In the genomic region with DNA sequence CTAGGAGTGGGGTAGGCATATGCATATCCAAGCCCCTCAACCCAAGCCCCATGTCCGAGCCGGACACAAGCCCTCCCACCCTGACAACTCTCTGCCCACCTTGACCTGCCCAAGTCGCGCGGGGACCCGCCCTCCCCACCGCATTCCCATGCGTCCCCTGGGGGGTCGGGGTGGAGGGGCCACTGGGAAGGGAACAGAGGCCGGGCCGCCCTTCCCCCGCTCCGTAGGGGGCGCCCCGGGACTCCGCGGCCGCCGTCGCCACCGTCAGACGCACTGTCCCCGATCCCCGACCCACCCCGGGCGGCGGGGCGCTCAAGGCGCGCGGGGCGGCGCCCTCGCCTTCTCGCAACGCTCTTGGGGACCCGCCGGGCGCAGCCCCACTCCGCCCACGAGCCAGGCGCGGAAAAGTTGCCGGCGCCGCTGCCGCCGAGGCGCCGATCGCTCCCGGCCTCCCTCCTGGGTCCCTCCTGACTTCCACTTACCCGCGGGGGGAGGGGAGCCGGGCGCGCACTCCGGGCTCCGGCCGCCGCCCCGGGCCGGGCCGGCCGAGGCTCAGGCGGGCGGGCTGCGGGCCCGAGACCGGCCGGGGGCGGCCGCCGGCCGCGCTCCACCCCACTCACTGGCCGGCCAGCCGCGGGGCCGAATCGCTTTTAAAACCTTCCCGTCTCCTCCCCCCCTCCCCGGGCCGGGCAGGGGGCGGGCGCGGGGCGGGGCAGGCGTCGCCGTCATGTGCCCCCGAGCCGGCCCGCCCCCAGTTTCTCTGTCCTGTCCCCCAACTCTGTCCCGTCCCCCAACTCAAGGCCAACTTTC, we compare ENCODE assay signal across 1 cellular context.
A peak's percentile ranks its signal among the peaks of the same experiment; 100 is the strongest.
TF ChIP-seq lines count a peak whose summit lies in the region.

No MANE protein-coding gene starts in this region.

TF ChIP-seq in IMR-90, 13 proteins besides CTCF, POLR2A, EP300 and RAD21 (continued from another document):
- TF ChIP-seq BHLHE40 (IDR thresholded peaks at IDR 0.05; ENCODE audit: low read depth, low read length) = peak; percentile 45; the same call in 1 of the 2 replicates
